Comparison of ENCODE assay signal across 1 cellular context in genomic region chr12:50074936-50075807, GRCh38.
TF ChIP-seq lines count a peak whose summit lies in the region.

No MANE protein-coding gene starts in this region.

TF ChIP-seq in HepG2, 621 proteins besides CTCF, POLR2A, EP300 and RAD21 (continues in another document):
- TF ChIP-seq JUNB (CRISPR knock-in tag; IDR thresholded peaks at IDR 0.05; ENCODE audit: borderline replicate concordance): no peak
- TF ChIP-seq ZNF281 (CRISPR knock-in tag; IDR thresholded peaks at IDR 0.05; ENCODE audit: borderline replicate concordance): peak; percentile 18; the same call in 1 of the 2 replicates
- no peak for TF ChIP-seq POLR2G (IDR thresholded peaks at IDR 0.05; ENCODE audit: low read depth, low read length)
- no peak for TF ChIP-seq ZNF629 (CRISPR knock-in tag; conservative IDR thresholded peaks at IDR 0.05)
- no peak for TF ChIP-seq ZNF101 (CRISPR knock-in tag; IDR thresholded peaks at IDR 0.05; ENCODE audit: borderline replicate concordance, low read depth)
- 0 out of 2 replicates have a peak, but pooled peaks have one; percentile 19 for TF ChIP-seq ZSCAN31 (CRISPR knock-in tag; IDR thresholded peaks at IDR 0.05; ENCODE audit: low read depth)
- no peak for TF ChIP-seq RCOR2 (CRISPR knock-in tag; IDR thresholded peaks at IDR 0.05)
- TF ChIP-seq TRIM24 (CRISPR knock-in tag; IDR thresholded peaks at IDR 0.05): no peak
- TF ChIP-seq ZNF691 (CRISPR knock-in tag; IDR thresholded peaks at IDR 0.05; ENCODE audit: borderline replicate concordance, low read depth): peak; percentile 64; the same call in 1 of the 2 replicates
- no peak for TF ChIP-seq RBM22 (optimal IDR thresholded peaks at IDR 0.05; ENCODE audit: low read length)
- no peak for TF ChIP-seq ZNF660 (CRISPR knock-in tag; IDR thresholded peaks at IDR 0.05; ENCODE audit: borderline replicate concordance, low read depth)
- no peak for TF ChIP-seq ZNF530 (CRISPR knock-in tag; IDR thresholded peaks at IDR 0.05; ENCODE audit: low read depth)
- TF ChIP-seq CC2D1A (CRISPR knock-in tag; IDR thresholded peaks at IDR 0.05): no peak
- no peak for TF ChIP-seq FOXM1 (CRISPR knock-in tag; IDR thresholded peaks at IDR 0.05)
- TF ChIP-seq ZNF607 (CRISPR knock-in tag; IDR thresholded peaks at IDR 0.05; ENCODE audit: borderline replicate concordance): no peak
- TF ChIP-seq AHDC1 (CRISPR knock-in tag; IDR thresholded peaks at IDR 0.05; ENCODE audit: borderline replicate concordance): no peak; the same call in 1 of the 2 replicates
- no peak for TF ChIP-seq GTF2F1 (IDR thresholded peaks at IDR 0.05; ENCODE audit: low read length)
- TF ChIP-seq ZHX2 (IDR thresholded peaks at IDR 0.05; ENCODE audit: low read depth): no peak
- TF ChIP-seq ZHX2 (CRISPR knock-in tag; IDR thresholded peaks at IDR 0.05; ENCODE audit: borderline replicate concordance): no peak
- no peak for TF ChIP-seq ZNF234 (CRISPR knock-in tag; conservative IDR thresholded peaks at IDR 0.05)
- TF ChIP-seq ZNF567 (CRISPR knock-in tag; IDR thresholded peaks at IDR 0.05; ENCODE audit: borderline replicate concordance): no peak
- no peak for TF ChIP-seq POLR2AphosphoS5 (IDR thresholded peaks at IDR 0.05; ENCODE audit: low read depth, low read length)
- TF ChIP-seq ZNF430 (CRISPR knock-in tag; IDR thresholded peaks at IDR 0.05): no peak
- no peak for TF ChIP-seq GTF3A (CRISPR knock-in tag; conservative IDR thresholded peaks at IDR 0.05)
- no peak for TF ChIP-seq ZFP82 (CRISPR knock-in tag; IDR thresholded peaks at IDR 0.05; ENCODE audit: borderline replicate concordance)
- peak; percentile 98 for TF ChIP-seq SKI (IDR thresholded peaks at IDR 0.05; ENCODE audit: partially characterized antibody)
- TF ChIP-seq ATF2 (CRISPR knock-in tag; IDR thresholded peaks at IDR 0.05): no peak
- TF ChIP-seq HDAC1 (CRISPR knock-in tag; IDR thresholded peaks at IDR 0.05): peak; percentile 33; the same call in 1 of the 2 replicates
- TF ChIP-seq ZNF703 (CRISPR knock-in tag; IDR thresholded peaks at IDR 0.05; ENCODE audit: borderline replicate concordance): no peak
- TF ChIP-seq ZNF205 (CRISPR knock-in tag; IDR thresholded peaks at IDR 0.05): peak; percentile 25; the same call in 1 of the 2 replicates
- no peak for TF ChIP-seq E2F1 (CRISPR knock-in tag; IDR thresholded peaks at IDR 0.05)
- peak; percentile 66; the same call in 1 of the 2 replicates for TF ChIP-seq KAT8 (CRISPR knock-in tag; IDR thresholded peaks at IDR 0.05)
- TF ChIP-seq ATF6 (CRISPR knock-in tag; conservative IDR thresholded peaks at IDR 0.05): no peak
- TF ChIP-seq DMAP1 (CRISPR knock-in tag; IDR thresholded peaks at IDR 0.05): no peak
- TF ChIP-seq SIN3A (IDR thresholded peaks at IDR 0.05; ENCODE audit: borderline replicate concordance, low read depth, low read length): no peak; the same call in 1 of the 2 replicates
- no peak for TF ChIP-seq HDAC6 (IDR thresholded peaks at IDR 0.05; ENCODE audit: low read depth, low read length)
- TF ChIP-seq ISL2 (CRISPR knock-in tag; IDR thresholded peaks at IDR 0.05): no peak
- 0 out of 2 replicates have a peak, but pooled peaks have one; percentile 21 for TF ChIP-seq ETV6 (CRISPR knock-in tag; conservative IDR thresholded peaks at IDR 0.05)
- TF ChIP-seq CERS6 (CRISPR knock-in tag; IDR thresholded peaks at IDR 0.05): no peak
